Comparison of ENCODE assay signal across 8 cellular contexts in the genomic region with DNA sequence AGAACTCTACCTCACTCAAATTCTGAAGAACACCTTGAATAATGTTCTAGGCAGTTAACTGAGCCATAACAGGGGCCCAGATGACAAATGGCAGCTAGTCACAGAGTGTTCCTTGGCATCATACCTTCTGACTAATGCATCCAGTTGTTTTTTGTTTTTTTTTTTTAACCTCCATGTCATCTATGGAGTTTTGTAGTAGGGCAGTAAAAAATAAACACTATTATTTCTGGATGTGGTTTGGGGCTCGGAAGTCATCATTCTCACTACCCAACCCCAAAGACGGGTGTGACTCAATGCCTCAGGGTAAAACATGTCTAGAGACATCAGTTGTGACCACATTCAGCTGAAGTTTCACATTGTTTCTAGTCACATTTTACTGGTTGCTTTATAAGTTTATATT. TPM values are rescaled to one million over a fixed set of nuclear protein-coding genes. Genes with fewer than 3 reads are reported as not detected.
DNase-seq lines count a peak whose midpoint lies in the region; ATAC-seq and TF ChIP-seq lines count a peak whose summit lies in the region.
"Had no signal": no experiment of that assay in that cellular context is flagged by ENCODE, and none has a peak within 500 bp of the region (broad histone marks: within the 10 kb centered on the region; RNA-seq: fewer than 3 reads in every experiment).

No MANE protein-coding gene starts in this region.

- H3K27me3 ChIP-seq in PC-9 (ENCODE audit: insufficient read depth, low read depth) (no peaks in the 10 kb centered on the region), uterus (no peaks in the 10 kb centered on the region)
- H3K27me3 ChIP-seq in effector memory CD4-positive, alpha-beta T cell (replicated peaks; ENCODE audit: control insufficient read depth, insufficient read depth, low read length, poor library complexity, severe bottlenecking), result no peaks in the 10 kb centered on the region

- ATAC-seq in GM18873 (IDR thresholded peaks at IDR 0.05; ENCODE audit: low FRiP score, unreplicated experiment) (peak; percentile 85), HG02610 (IDR thresholded peaks at IDR 0.05; ENCODE audit: unreplicated experiment) (peak; percentile 98)

- H3K4me3 ChIP-seq in PC-9 (no peak overlapping the region), uterus (no peak overlapping the region)
- no peak overlapping the region for H3K4me3 ChIP-seq in effector memory CD4-positive, alpha-beta T cell (ENCODE audit: insufficient read depth, low read depth, low read length, poor library complexity, severe bottlenecking)
- H3K4me3 ChIP-seq: skin epidermis had no signal

- peaks cover 10% of the 10 kb centered on the region; the same call in 1 of the 2 replicates for H3F3A ChIP-seq in PC-9 (ENCODE audit: insufficient read depth, low read depth)

- no peak overlapping the region for H3K4me2 ChIP-seq in PC-9

- H3K9me3 ChIP-seq in PC-9 (ENCODE audit: insufficient read depth, low read depth) (no peaks in the 10 kb centered on the region), uterus (no peaks in the 10 kb centered on the region)
- H3K9me3 ChIP-seq in effector memory CD4-positive, alpha-beta T cell (ENCODE audit: control insufficient read depth, low read length), result no peaks in the 10 kb centered on the region

- no peak for TF ChIP-seq POLR2A in uterus (IDR thresholded peaks at IDR 0.05)

- H3K4me1 ChIP-seq in PC-9 (replicated peaks; ENCODE audit: insufficient read depth) (peaks cover 10% of the 10 kb centered on the region), uterus (no peaks in the 10 kb centered on the region)
- H3K4me1 ChIP-seq in effector memory CD4-positive, alpha-beta T cell (ENCODE audit: control insufficient read depth, insufficient read depth, low read length, poor library complexity, severe bottlenecking), result no peaks in the 10 kb centered on the region

- H4K20me1 ChIP-seq in PC-9 (ENCODE audit: insufficient read depth), result no peaks in the 10 kb centered on the region

- H3K36me3 ChIP-seq in PC-9 (ENCODE audit: low read depth), result no peaks in the 10 kb centered on the region
- no peaks in the 10 kb centered on the region for H3K36me3 ChIP-seq in effector memory CD4-positive, alpha-beta T cell (ENCODE audit: control insufficient read depth, insufficient read depth, low read length)
- no peaks in the 10 kb centered on the region for H3K36me3 ChIP-seq in uterus

- POLR2A ChIA-PET in PC-9 (lab: Charles Lee; ENCODE audit: unreplicated experiment), result interaction anchor here (0.7 kb wide), 1 partner anchor 904 kb away, joined by 4 read pairs; no protein-coding TSS in a partner anchor

- CTCF ChIA-PET in PC-9 (lab: Charles Lee), result no interaction called here

- BruUV-seq in PC-9 (replicated peaks; lab: Mats Ljungman, UMichigan), result no TSS peak

- H2AFZ ChIP-seq in PC-9, result no peak overlapping the region

- intact Hi-C loops in PC-9 (cut with micrococcal nuclease; ENCODE audit: unreplicated experiment) (loop anchor here (2.0 kb wide), 1 partner anchor 194 kb away; the partner anchor contains the start of gene ATP11C), uterus (cut with DNase I; ENCODE audit: low total_unique reads) (no loop called here)

- TF ChIP-seq CTCF in PC-9 (conservative IDR thresholded peaks at IDR 0.05), result no peak
- TF ChIP-seq CTCF in uterus (IDR thresholded peaks at IDR 0.05), result no peak

- H3K79me2 ChIP-seq in PC-9 (ENCODE audit: low read depth), result no peaks in the 10 kb centered on the region

- H3K9me2 ChIP-seq in PC-9 (ENCODE audit: insufficient read depth), result no peaks in the 10 kb centered on the region

- no peak overlapping the region for H3K27ac ChIP-seq in PC-9
- H3K27ac ChIP-seq in effector memory CD4-positive, alpha-beta T cell (ENCODE audit: insufficient read depth, low read length, poor library complexity, severe bottlenecking), result no peak overlapping the region
- H3K27ac ChIP-seq in uterus, result no peak overlapping the region
- H3K27ac ChIP-seq: skin epidermis had no signal

- peak; percentile 11 to 37 for DNase-seq in PC-9
- DNase-seq in kidney tubule cell (ENCODE audit: low spot score), result peak; percentile 47
- DNase-seq in effector memory CD4-positive, alpha-beta T cell, result no peak
- no peak for DNase-seq in uterus
- DNase-seq in epidermal melanocyte (ENCODE audit: insufficient read length, low spot score), result no peak

RNA-seq across cellular contexts. Expression of gene MCF2, which starts 31.2 kb away (rescaled TPM):
- not detected in 2 replicates for total RNA-seq in PC-9 (2021)
- under 1 TPM in 1 of 4 donors, not detected in 3; 0.69 TPM for total RNA-seq in uterus

Comparison
In these comparisons a context has a peak if more than half of its experiments do, and no peak if none do; other contexts are left out.
1. DNase-seq: peak in PC-9 (2 of 2) and kidney tubule cell (single experiment); none in effector memory CD4-positive, alpha-beta T cell (0 of 3), uterus (0 of 2) and epidermal melanocyte (single experiment).